In the genomic region with DNA sequence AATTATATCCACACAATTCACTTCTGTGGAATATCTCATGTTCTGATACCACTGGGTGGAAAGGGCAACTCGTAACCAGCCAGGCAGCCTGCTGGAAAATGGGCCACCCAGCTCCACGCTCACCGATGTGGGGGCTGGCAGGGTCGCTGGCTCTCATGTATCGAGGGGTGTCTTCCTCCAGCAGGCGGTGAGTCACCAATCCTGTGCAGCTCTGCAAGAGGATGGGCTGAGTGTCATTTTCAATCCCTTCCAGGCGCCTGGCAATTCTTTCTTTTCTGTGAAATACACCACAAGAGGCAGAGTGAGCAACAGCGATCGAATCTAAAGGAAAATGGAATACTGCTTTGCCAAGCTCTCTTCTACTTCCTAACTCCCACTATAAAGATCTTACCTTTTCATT, we compare ENCODE assay signal across 13 cellular contexts.
DNase-seq lines count a peak whose midpoint lies in the region; ATAC-seq and TF ChIP-seq lines count a peak whose summit lies in the region.
"Had no signal": no experiment of that assay in that cellular context is flagged by ENCODE, and none has a peak within 500 bp of the region (broad histone marks: within the 10 kb centered on the region; RNA-seq: fewer than 3 reads in every experiment).

No MANE protein-coding gene starts in this region.

- in situ Hi-C loops in gastrocnemius medialis (cut with MboI; ENCODE audit: low sequenced_read_pairs in 4 of 4): no loop called here

- TF ChIP-seq POLR2A in NB4 (IDR thresholded peaks at IDR 0.05; ENCODE audit: extremely low read depth, insufficient read length) (no peak), gastrocnemius medialis (IDR thresholded peaks at IDR 0.05) (no peak)

- no peak overlapping the region for H3K4me3 ChIP-seq in NB4 (ENCODE audit: low read depth, low read length)
- H3K4me3 ChIP-seq in epithelial cell of esophagus (ENCODE audit: low read length): no peak overlapping the region
- H3K4me3 ChIP-seq in gastrocnemius medialis: no peak overlapping the region
- H3K4me3 ChIP-seq in SJCRH30: no peak overlapping the region

- ATAC-seq in gastrocnemius medialis (peak; percentile 23 to 25), HG02798 (IDR thresholded peaks at IDR 0.05; ENCODE audit: poor library complexity, unreplicated experiment) (no peak), HG02610 (IDR thresholded peaks at IDR 0.05; ENCODE audit: unreplicated experiment) (no peak)

- H3K36me3 ChIP-seq in gastrocnemius medialis (peaks cover 2 to 77% of the 10 kb centered on the region in 2 donors), SJCRH30 (peaks cover 44% of the 10 kb centered on the region)

- H3K27ac ChIP-seq in gastrocnemius medialis: peak overlapping the region; percentile 74 to 82 (median 81)
- H3K27ac ChIP-seq in SJCRH30: no peak overlapping the region
- H3K27ac ChIP-seq: dorsolateral prefrontal cortex, VCaP had no signal

- TF ChIP-seq CTCF in NB4 (IDR thresholded peaks at IDR 0.05; ENCODE audit: low read depth, low read length): no peak
- no peak for TF ChIP-seq CTCF in epithelial cell of esophagus (IDR thresholded peaks at IDR 0.05; ENCODE audit: insufficient read depth, low read depth, low read length, missing control alignments)
- no peak for TF ChIP-seq CTCF in gastrocnemius medialis (IDR thresholded peaks at IDR 0.05 in 4 of 5, conservative IDR thresholded peaks at IDR 0.05 in 1 of 5)

- peak; percentile 46 for DNase-seq in EL
- peak; percentile 6 for DNase-seq in NB4 (ENCODE audit: low read depth)
- peak; percentile 22 for DNase-seq in epithelial cell of esophagus (ENCODE audit: low read depth)
- peak in 1 of 2 donors; percentile 65 for DNase-seq in gastrocnemius medialis
- no peak for DNase-seq in SJCRH30
- DNase-seq: activated gamma-delta T cell treated with Interleukin-2 at 50 U/mL for 16 hours; GDM1; NCI-H1105 treated with DMSO at 0.1 percent for 48 hours; stimulated activated CD4-positive, alpha-beta T cell treated with anti-CD3 and anti-CD28 coated beads, Interleukin-12 subunit alpha, Interleukin-12 subunit beta, amount 100 ng/mL, for 4 hours had no signal

- H3K27me3 ChIP-seq in gastrocnemius medialis: no peaks in the 10 kb centered on the region
- H3K27me3 ChIP-seq in SJCRH30: no peaks in the 10 kb centered on the region

- no peaks in the 10 kb centered on the region for H3K9me3 ChIP-seq in gastrocnemius medialis
- H3K9me3 ChIP-seq in SJCRH30 (replicated peaks): no peaks in the 10 kb centered on the region

- intact Hi-C loops in gastrocnemius medialis (cut with DNase I; ENCODE audit: low total_unique reads): no loop called here

- H3K4me1 ChIP-seq in gastrocnemius medialis: peaks cover 61 to 71% of the 10 kb centered on the region in 2 donors
- H3K4me1 ChIP-seq in SJCRH30: 0 out of 2 replicates have a peak, but pooled peaks cover 3% of the 10 kb centered on the region

Comparison
In these comparisons a context has a peak if more than half of its experiments do, and no peak if none do; other contexts are left out.
1. DNase-seq: peak in EL (single experiment), NB4 (single experiment) and epithelial cell of esophagus (single experiment); none in SJCRH30 (0 of 2).
2. ATAC-seq: peak in gastrocnemius medialis (2 of 2); none in HG02798 (single experiment) and HG02610 (single experiment).